Comparison of ENCODE assay signal across 26 cellular contexts in the genomic region with DNA sequence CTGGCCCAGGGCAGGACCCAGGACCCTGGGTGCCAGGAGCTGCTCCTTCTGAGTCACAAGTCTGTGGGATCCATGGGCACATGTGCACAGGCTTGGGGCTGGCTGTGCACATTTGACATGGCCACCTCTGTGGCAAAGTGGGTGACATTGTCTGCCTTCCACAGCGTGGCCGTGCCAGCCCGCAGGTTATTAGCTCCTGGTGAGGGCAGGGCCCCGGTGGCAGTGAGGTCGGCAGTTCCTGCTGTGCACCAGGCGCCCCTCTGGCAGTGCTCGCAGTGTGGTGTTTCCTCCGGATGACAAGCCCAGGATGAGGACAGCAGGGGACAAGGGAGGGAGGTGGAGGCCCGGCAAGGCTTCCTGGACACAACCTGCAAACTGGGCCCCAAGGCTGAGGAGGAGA.
"Had no signal": no experiment of that assay in that cellular context is flagged by ENCODE, and none has a peak within 500 bp of the region (broad histone marks: within the 10 kb centered on the region; RNA-seq: fewer than 3 reads in every experiment).

No MANE protein-coding gene starts in this region.

- H3K36me3 ChIP-seq: neural progenitor cell, neutrophil, ovary, right lobe of liver, sigmoid colon, stomach, thoracic aorta, thyroid gland, tibial nerve, upper lobe of left lung, vagina had no signal

- H3K27me3 ChIP-seq: neural progenitor cell, ovary, right lobe of liver, thyroid gland, upper lobe of left lung, vagina had no signal

- ATAC-seq: naive thymus-derived CD8-positive, alpha-beta T cell; psoas muscle; right lobe of liver; stimulated activated effector memory CD8-positive, alpha-beta T cell treated with anti-CD3 and anti-CD28 coated beads, Interleukin-12 subunit alpha, Interleukin-12 subunit beta, amount 100 ng/mL, for 72 hours; stimulated activated naive B cell treated with anti-CD40 and anti-IgM and Interleukin-4, amounts not matched to agents 10 μg/mL and 1 μg/mL and 100 μg/mL, for 72 hours had no signal

- FAIRE-seq: small intestine, urothelium cell line had no signal

- H3K9ac ChIP-seq: neural progenitor cell, parathyroid adenoma had no signal

- H3K4me3 ChIP-seq: neural progenitor cell, ovary, psoas muscle, right lobe of liver, sigmoid colon, stomach, thoracic aorta, thyroid gland, tibial nerve, upper lobe of left lung, vagina had no signal

- DNase-seq: naive B cell; naive thymus-derived CD8-positive, alpha-beta T cell; nephron progenitor cell; ovary; psoas muscle; right lobe of liver; sigmoid colon; small intestine; stimulated activated CD4-positive, alpha-beta T cell treated with anti-CD3 and anti-CD28 coated beads, Interleukin-15, amount 100 ng/mL, for 24 hours; stimulated activated CD4-positive, alpha-beta T cell treated with anti-CD3 and anti-CD28 coated beads, Interleukin-2, amount 100 ng/mL, for 24 hours; stimulated activated CD4-positive, alpha-beta T cell treated with anti-CD3 and anti-CD28 coated beads, Interleukin-2, amount 100 ng/mL, for 48 hours; stimulated activated CD4-positive, alpha-beta T cell treated with anti-CD3 and anti-CD28 coated beads, Interleukin-4, amount 100 ng/mL, for 24 hours; stimulated activated naive B cell treated with anti-CD40 and anti-IgM and Interleukin-4, amounts not matched to agents 10 μg/mL and 1 μg/mL and 100 μg/mL, for 72 hours; stimulated activated naive CD4-positive, alpha-beta T cell treated with Interleukin-2 at 50 U/mL for 16 hours; stomach; trophoblast cell had no signal

- H3K27ac ChIP-seq: neural progenitor cell, neutrophil, ovary, parathyroid adenoma, psoas muscle, right lobe of liver, sigmoid colon, stomach, thoracic aorta, thyroid gland, tibial nerve, upper lobe of left lung, vagina had no signal

- H3K4me1 ChIP-seq: parathyroid adenoma, psoas muscle, right lobe of liver, sigmoid colon, upper lobe of left lung, vagina had no signal

- H3K9me3 ChIP-seq: neutrophil, ovary, psoas muscle, right lobe of liver, sigmoid colon, thoracic aorta, thyroid gland, upper lobe of left lung, vagina had no signal

- H3K4me2 ChIP-seq: neural progenitor cell had no signal

- H3K79me2 ChIP-seq: parathyroid adenoma had no signal

- H2AFZ ChIP-seq: neural progenitor cell, parathyroid adenoma had no signal
